8 cellular contexts compared by ENCODE assay signal in the genomic region with DNA sequence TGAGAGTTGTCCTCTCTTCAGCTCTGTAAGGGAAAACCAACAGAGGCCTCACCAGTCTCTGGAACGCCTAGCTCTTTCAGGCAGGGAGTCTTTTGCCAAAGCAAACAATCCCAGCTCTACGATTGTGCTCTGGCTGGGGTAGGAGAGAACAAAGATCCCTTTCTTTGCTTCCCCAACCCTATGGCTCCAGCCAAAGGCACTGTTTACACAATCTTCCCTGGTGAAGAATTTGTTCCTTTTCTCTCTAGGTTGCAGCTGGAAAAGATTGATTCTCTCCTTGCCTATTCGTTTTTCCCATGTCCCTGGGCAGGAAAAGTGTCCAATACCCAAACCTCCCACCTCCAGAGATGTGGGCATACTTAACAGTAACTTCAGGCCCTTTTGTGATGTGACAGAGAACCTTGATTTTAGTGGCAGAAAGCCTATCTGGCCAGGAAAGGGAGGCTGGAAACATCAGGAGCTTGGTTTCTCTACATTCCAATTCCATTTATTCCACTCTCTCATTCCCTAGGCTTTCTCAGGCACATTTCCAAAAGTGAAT. TPM values are rescaled to one million over a fixed set of nuclear protein-coding genes. Genes with fewer than 3 reads are reported as not detected.
A peak's percentile ranks its signal among the peaks of the same experiment; 100 is the strongest.
DNase-seq lines count a peak whose midpoint lies in the region; ATAC-seq lines count a peak whose summit lies in the region.

No MANE protein-coding gene starts in this region.

- peak overlapping the region in 1 of 2 experiments; percentile 31 for H2BK12ac ChIP-seq in mesenchymal stem cell (ENCODE audit: low read length in 2 of 2)

- DNase-seq in C1 segment of cervical spinal cord (lab: John Stamatoyannopoulos, UW) (peak in 12 of 14 donors; percentile 19 to 84 (median 55)), NCI-H2107 treated with DMSO at 0.1 percent for 48 hours (lab: John Stamatoyannopoulos, UW; ENCODE audit: unreplicated experiment) (peak; percentile 40), mesenchymal stem cell (peak; percentile 52)
- no peak for DNase-seq in activated naive CD4-positive, alpha-beta T cell treated with anti-CD3 and anti-CD28 coated beads, Interleukin-2, amount 50 U/mL, for 16 hours

- H3K9me3 ChIP-seq in duodenal mucosa (ENCODE audit: control insufficient read depth in 1 of 2, low read length in 2 of 2) (no peaks in the 10 kb centered on the region), mesenchymal stem cell (ENCODE audit: control insufficient read depth, low read length) (no peaks in the 10 kb centered on the region)

- peaks cover 5% of the 10 kb centered on the region for H3K79me1 ChIP-seq in mesenchymal stem cell (replicated peaks; ENCODE audit: low read length, poor library complexity, severe bottlenecking)

- H4K91ac ChIP-seq in mesenchymal stem cell (ENCODE audit: low read length) = no peak overlapping the region

- H3K36me3 ChIP-seq in duodenal mucosa (ENCODE audit: control insufficient read depth in 1 of 2, insufficient read depth in 2 of 2, low read length in 2 of 2) (peaks cover 0 to 8% of the 10 kb centered on the region in 2 donors), mesenchymal stem cell (ENCODE audit: control insufficient read depth in 1 of 2, insufficient read depth in 2 of 2, low read depth in 1 of 2, low read length in 2 of 2) (peaks cover 10 to 16% of the 10 kb centered on the region in 2 experiments), urinary bladder (ENCODE audit: insufficient read depth) (peaks cover 8% of the 10 kb centered on the region)

- peak overlapping the region; percentile 67 for H3K27ac ChIP-seq in duodenal mucosa (ENCODE audit: low read depth, low read length)
- peak overlapping the region; percentile 100 for H3K27ac ChIP-seq in mesenchymal stem cell (ENCODE audit: low read length, poor library complexity, severe bottlenecking)
- peak overlapping the region; percentile 28 for H3K27ac ChIP-seq in urinary bladder (ENCODE audit: low read depth)

- no peak overlapping the region for H3K14ac ChIP-seq in mesenchymal stem cell (ENCODE audit: low read length in 2 of 2)

- peak overlapping the region; percentile 58 for H3K4me2 ChIP-seq in mesenchymal stem cell (ENCODE audit: low read length, poor library complexity, severe bottlenecking)

- H4K8ac ChIP-seq in mesenchymal stem cell (ENCODE audit: low read length) = peak overlapping the region; percentile 75

- 30% methylated on average over 3 of the region's 3 CpGs for WGBS in mesenchymal stem cell
- WGBS in urinary bladder = 17% methylated on average over 3 of the region's 3 CpGs

- no peak overlapping the region for H3K23ac ChIP-seq in mesenchymal stem cell (ENCODE audit: low read length in 2 of 2)

- no peak overlapping the region for H2BK120ac ChIP-seq in mesenchymal stem cell (ENCODE audit: low read depth, low read length)

- no peak overlapping the region for H2AFZ ChIP-seq in mesenchymal stem cell (ENCODE audit: low read depth, low read length)

- peaks cover 19 to 20% of the 10 kb centered on the region in 2 donors for H3K4me1 ChIP-seq in duodenal mucosa (ENCODE audit: control insufficient read depth in 1 of 2, insufficient read depth in 2 of 2, low read length in 2 of 2)
- H3K4me1 ChIP-seq in mesenchymal stem cell (ENCODE audit: control insufficient read depth, insufficient read depth, low read depth, low read length) = peaks cover 12% of the 10 kb centered on the region
- peaks cover 1% of the 10 kb centered on the region for H3K4me1 ChIP-seq in urinary bladder (ENCODE audit: insufficient read depth)

- peak overlapping the region; percentile 89 for H2BK5ac ChIP-seq in mesenchymal stem cell (ENCODE audit: low read depth, low read length, poor library complexity, severe bottlenecking)

- ATAC-seq in GM18867 (IDR thresholded peaks at IDR 0.05; ENCODE audit: unreplicated experiment) = no peak
- ATAC-seq in GM21515 (IDR thresholded peaks at IDR 0.05; ENCODE audit: unreplicated experiment) = no peak

- H3K9ac ChIP-seq in duodenal mucosa (ENCODE audit: low read depth in 1 of 2, low read length in 2 of 2) = peak overlapping the region in 1 of 2 donors; percentile 42
- peak overlapping the region; percentile 85 for H3K9ac ChIP-seq in mesenchymal stem cell (ENCODE audit: low read length)

- no peak overlapping the region for H2BK15ac ChIP-seq in mesenchymal stem cell (ENCODE audit: low read depth, poor library complexity, severe bottlenecking)

- peak overlapping the region; percentile 96 for H2AK5ac ChIP-seq in mesenchymal stem cell (ENCODE audit: low read length, severe bottlenecking)

- peak overlapping the region; percentile 49 to 66 for H3K18ac ChIP-seq in mesenchymal stem cell (ENCODE audit: low read depth in 1 of 2, low read length in 2 of 2)

- H3K27me3 ChIP-seq in duodenal mucosa (ENCODE audit: control insufficient read depth in 1 of 2, insufficient read depth in 2 of 2, low read length in 2 of 2) (no peaks in the 10 kb centered on the region), mesenchymal stem cell (ENCODE audit: control insufficient read depth in 1 of 2, insufficient read depth in 1 of 2, low read length in 2 of 2) (no peaks in the 10 kb centered on the region)

- H3K4me3 ChIP-seq in duodenal mucosa (ENCODE audit: low read depth in 1 of 2, low read length in 2 of 2) = peak overlapping the region in 1 of 2 donors; percentile 18
- peak overlapping the region in 1 of 2 experiments; percentile 56 for H3K4me3 ChIP-seq in mesenchymal stem cell (ENCODE audit: insufficient read depth in 1 of 2, low read depth in 1 of 2, low read length in 2 of 2)
- no peak overlapping the region for H3K4me3 ChIP-seq in urinary bladder (ENCODE audit: low read depth, low read length)

- peak overlapping the region in 1 of 2 experiments; percentile 22 for H3K4ac ChIP-seq in mesenchymal stem cell (ENCODE audit: low read depth in 1 of 2, low read length in 2 of 2)

RNA-seq across cellular contexts. Expression of a gene that starts 16.8 kb away (rescaled TPM):
- 474 TPM for polyA plus RNA-seq in mesenchymal stem cell (2013, experiment 1 of 2)
- polyA plus RNA-seq in mesenchymal stem cell (2013, experiment 2 of 2) = 484 TPM
- 109 TPM for total RNA-seq in urinary bladder
- 513 TPM for polyA plus RNA-seq in urinary bladder

RNA-seq across cellular contexts. Expression of a gene that starts 32.9 kb away (rescaled TPM):
- 24.9 TPM for polyA plus RNA-seq in mesenchymal stem cell (2013, experiment 1 of 2)
- polyA plus RNA-seq in mesenchymal stem cell (2013, experiment 2 of 2) = 24.6 TPM
- 24.1 TPM for total RNA-seq in urinary bladder
- 28.2 TPM for polyA plus RNA-seq in urinary bladder

Comparison
In these comparisons a context has a peak if more than half of its experiments do, and no peak if none do; other contexts are left out.
1. H3K27ac ChIP-seq: peak in every context shown above with its lines; median percentile 100 in mesenchymal stem cell; 67 in duodenal mucosa; 28 in urinary bladder.